Comparison of ENCODE assay signal across 18 cellular contexts in genomic region chr3:15260531-15260930, GRCh38. TPM values are rescaled to one million over a fixed set of nuclear protein-coding genes. Genes with fewer than 3 reads are reported as not detected.
DNase-seq lines count a peak whose midpoint lies in the region; ATAC-seq and TF ChIP-seq lines count a peak whose summit lies in the region.
"Had no signal": no experiment of that assay in that cellular context is flagged by ENCODE, and none has a peak within 500 bp of the region (broad histone marks: within the 10 kb centered on the region; RNA-seq: fewer than 3 reads in every experiment).

No MANE protein-coding gene starts in this region.

- peaks cover 12% of the 10 kb centered on the region for H3K4me1 Mint-ChIP-seq in activated naive CD4-positive, alpha-beta T cell treated with anti-CD3 and anti-CD28 coated beads for 36 hours (ENCODE audit: low read depth)
- H3K4me1 Mint-ChIP-seq in HFFc6 (ENCODE audit: low read depth) (no peaks in the 10 kb centered on the region), brain (peaks cover 8% of the 10 kb centered on the region)
- H3K4me1 Mint-ChIP-seq in stimulated activated naive B cell treated with anti-CD40 and anti-IgM and Interleukin-4, amounts not matched to agents 10 μg/mL and 1 μg/mL and 100 μg/mL, for 72 hours, result peaks cover 9 to 14% of the 10 kb centered on the region in 2 donors

- H3K27me3 Mint-ChIP-seq in activated naive CD4-positive, alpha-beta T cell treated with anti-CD3 and anti-CD28 coated beads for 36 hours (ENCODE audit: low read depth), result no peaks in the 10 kb centered on the region
- peaks cover 2% of the 10 kb centered on the region; the same call in 1 of the 2 replicates for H3K27me3 Mint-ChIP-seq in HFFc6 (ENCODE audit: insufficient read depth)
- no peaks in the 10 kb centered on the region for H3K27me3 Mint-ChIP-seq in brain
- H3K27me3 Mint-ChIP-seq in stimulated activated naive B cell treated with anti-CD40 and anti-IgM and Interleukin-4, amounts not matched to agents 10 μg/mL and 1 μg/mL and 100 μg/mL, for 72 hours, result no peaks in the 10 kb centered on the region
- H3K27me3 Mint-ChIP-seq: activated CD4-positive, alpha-beta T cell treated with anti-CD3 and anti-CD28 coated beads, Interleukin-2, amount 10 ng/mL, durations not matched to agents 24 days and 14 days had no signal

- H3K27ac Mint-ChIP-seq in activated naive CD4-positive, alpha-beta T cell treated with anti-CD3 and anti-CD28 coated beads for 36 hours, result peak overlapping the region; percentile 67
- H3K27ac Mint-ChIP-seq in HFFc6, result peak overlapping the region; percentile 56; the same call in 1 of the 2 replicates
- peak overlapping the region in 4 of 5 experiments; percentile 14 to 90 (median 68) for H3K27ac Mint-ChIP-seq in brain
- H3K27ac Mint-ChIP-seq in stimulated activated naive B cell treated with anti-CD40 and anti-IgM and Interleukin-4, amounts not matched to agents 10 μg/mL and 1 μg/mL and 100 μg/mL, for 72 hours, result peak overlapping the region; percentile 87
- H3K27ac Mint-ChIP-seq: activated CD4-positive, alpha-beta T cell treated with anti-CD3 and anti-CD28 coated beads, Interleukin-2, amount 10 ng/mL, durations not matched to agents 24 days and 14 days had no signal

- CTCF ChIA-PET in activated naive CD4-positive, alpha-beta T cell treated with anti-CD3 and anti-CD28 coated beads for 36 hours (lab: Charles Lee), result interaction anchor here (0.9 to 1.9 kb wide), 5 partner anchors 8 to 145 kb away, joined by 3 to 11 read pairs (median 5); no protein-coding TSS in a partner anchor

- DNase-seq in activated naive CD4-positive, alpha-beta T cell treated with anti-CD3 and anti-CD28 coated beads for 36 hours, result no peak
- DNase-seq in activated naive CD4-positive, alpha-beta T cell (lab: John Stamatoyannopoulos, UW), result no peak
- DNase-seq in HFFc6 (no peak), SKM-1 (lab: John Stamatoyannopoulos, UW; ENCODE audit: unreplicated experiment) (no peak), activated gamma-delta T cell (lab: John Stamatoyannopoulos, UW) (no peak), EL (no peak)
- no peak for DNase-seq in stimulated activated naive B cell treated with anti-CD40 and anti-IgM and Interleukin-4, amounts not matched to agents 10 μg/mL and 1 μg/mL and 100 μg/mL, for 72 hours
- DNase-seq: ACHN; activated T-cell treated with anti-CD3 and anti-CD28 coated beads, Interleukin-2, amount 50 U/mL, for 4 hours; anterior cingulate cortex; colonic mucosa; GOT3; hippocampal formation; mesendoderm; NCI-H82; stimulated activated CD4-positive, alpha-beta T cell treated with anti-CD3 and anti-CD28 coated beads, Interleukin-12 subunit alpha, Interleukin-12 subunit beta, amount 100 ng/mL, for 4 hours had no signal

- intact Hi-C loops in activated naive CD4-positive, alpha-beta T cell treated with anti-CD3 and anti-CD28 coated beads for 36 hours (cut with micrococcal nuclease), result no loop called here

- H3K36me3 Mint-ChIP-seq in activated naive CD4-positive, alpha-beta T cell treated with anti-CD3 and anti-CD28 coated beads for 36 hours (ENCODE audit: low read depth), result peaks cover 4% of the 10 kb centered on the region
- peaks cover 19% of the 10 kb centered on the region for H3K36me3 Mint-ChIP-seq in HFFc6 (ENCODE audit: low read depth)
- peaks cover 45% of the 10 kb centered on the region for H3K36me3 Mint-ChIP-seq in brain
- peaks cover 26 to 36% of the 10 kb centered on the region in 2 donors for H3K36me3 Mint-ChIP-seq in stimulated activated naive B cell treated with anti-CD40 and anti-IgM and Interleukin-4, amounts not matched to agents 10 μg/mL and 1 μg/mL and 100 μg/mL, for 72 hours

- no peak overlapping the region for H3K4me3 Mint-ChIP-seq in activated naive CD4-positive, alpha-beta T cell treated with anti-CD3 and anti-CD28 coated beads for 36 hours
- H3K4me3 Mint-ChIP-seq in HFFc6 (no peak overlapping the region), brain (no peak overlapping the region)
- H3K4me3 Mint-ChIP-seq in stimulated activated naive B cell treated with anti-CD40 and anti-IgM and Interleukin-4, amounts not matched to agents 10 μg/mL and 1 μg/mL and 100 μg/mL, for 72 hours, result no peak overlapping the region
- H3K4me3 Mint-ChIP-seq: activated CD4-positive, alpha-beta T cell treated with anti-CD3 and anti-CD28 coated beads, Interleukin-2, amount 10 ng/mL, durations not matched to agents 24 days and 14 days; activated T-cell treated with anti-CD3 and anti-CD28 coated beads, Interleukin-2, amount 50 U/mL, for 4 hours had no signal

- TF ChIP-seq CTCF in HFFc6 (IDR thresholded peaks at IDR 0.05), result no peak
- TF ChIP-seq CTCF in brain (conservative IDR thresholded peaks at IDR 0.05), result no peak

- H3K9me3 Mint-ChIP-seq in activated naive CD4-positive, alpha-beta T cell treated with anti-CD3 and anti-CD28 coated beads for 36 hours, result no peaks in the 10 kb centered on the region
- no peaks in the 10 kb centered on the region for H3K9me3 Mint-ChIP-seq in HFFc6
- peaks cover 0 to 2% (median 0%) of the 10 kb centered on the region in 5 experiments for H3K9me3 Mint-ChIP-seq in brain
- no peaks in the 10 kb centered on the region for H3K9me3 Mint-ChIP-seq in stimulated activated naive B cell treated with anti-CD40 and anti-IgM and Interleukin-4, amounts not matched to agents 10 μg/mL and 1 μg/mL and 100 μg/mL, for 72 hours
- H3K9me3 Mint-ChIP-seq: activated CD4-positive, alpha-beta T cell treated with anti-CD3 and anti-CD28 coated beads, Interleukin-2, amount 10 ng/mL, durations not matched to agents 24 days and 14 days; activated T-cell treated with anti-CD3 and anti-CD28 coated beads, Interleukin-2, amount 50 U/mL, for 4 hours had no signal

- ATAC-seq in stimulated activated naive B cell treated with anti-CD40 and anti-IgM and Interleukin-4, amounts not matched to agents 10 μg/mL and 1 μg/mL and 100 μg/mL, for 72 hours (replicated peaks), result no peak
- ATAC-seq: activated T-cell treated with anti-CD3 and anti-CD28 coated beads, Interleukin-2, amount 50 U/mL, for 4 hours had no signal

RNA-seq across cellular contexts. Expression of gene CAPN7, which starts 54.5 kb away (rescaled TPM):
- 10 to 100 TPM; 23.7 to 26.1 TPM for total RNA-seq in activated naive CD4-positive, alpha-beta T cell treated with anti-CD3 and anti-CD28 coated beads for 36 hours
- total RNA-seq in HFFc6 (2021; fragmentation: NEBNext Ultra II Directional; extraction: Animal tissue kit (Norgen Biotek cat#: 25700)), result 10 to 100 TPM; 23.8 to 27.9 (median 26.4) TPM
- 5.8 TPM for polyA plus RNA-seq in brain (ENCODE audit: insufficient read depth, low read depth, low replicate concordance)
